Comparison of ENCODE assay signal across 23 cellular contexts in the genomic region with DNA sequence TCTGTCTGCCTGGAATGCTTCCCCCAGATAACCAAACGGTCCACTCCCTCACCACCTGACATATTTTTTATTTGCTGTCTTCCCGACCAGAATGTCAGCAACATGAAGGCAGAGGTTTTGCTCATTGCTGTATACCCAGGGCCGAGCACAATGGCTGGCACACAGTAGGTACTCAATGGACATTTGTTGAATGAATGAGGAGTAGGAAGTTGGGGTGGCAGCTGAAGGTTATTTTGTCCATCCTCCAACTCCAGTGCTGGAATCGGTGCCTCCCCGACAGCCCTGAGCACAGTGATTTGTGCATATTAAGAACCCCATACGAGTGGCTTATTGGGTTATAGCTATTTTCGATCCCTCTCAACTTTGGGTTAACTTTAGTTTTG. TPM values are rescaled to one million over a fixed set of nuclear protein-coding genes. Genes with fewer than 3 reads are reported as not detected.
DNase-seq lines count a peak whose midpoint lies in the region; ATAC-seq and TF ChIP-seq lines count a peak whose summit lies in the region.
"Had no signal": no experiment of that assay in that cellular context is flagged by ENCODE, and none has a peak within 500 bp of the region (broad histone marks: within the 10 kb centered on the region; RNA-seq: fewer than 3 reads in every experiment).

No MANE protein-coding gene starts in this region.

- intact Hi-C loops in HCT116 (cut with micrococcal nuclease) = no loop called here
- intact Hi-C loops in dorsolateral prefrontal cortex (cut with DNase I) = loop anchor here (5.0 to 10.0 kb wide), 2 partner anchors 107 to 175 kb away; a partner anchor contains a TSS

- WGBS in ectodermal cell, 2 experiments = 85 to 88% methylated on average over 7 of the region's 7 CpGs

- no peak for TF ChIP-seq CTCF in HCT116 (IDR thresholded peaks at IDR 0.05 in 2 of 3, conservative IDR thresholded peaks at IDR 0.05 in 1 of 3; ENCODE audit: borderline replicate concordance in 1 of 3, insufficient read depth in 1 of 3, low read depth in 2 of 3, low read length in 2 of 3)
- TF ChIP-seq CTCF in nephron progenitor cell (IDR thresholded peaks at IDR 0.05) = no peak
- TF ChIP-seq CTCF in dorsolateral prefrontal cortex (IDR thresholded peaks at IDR 0.05 in 54 of 56, conservative IDR thresholded peaks at IDR 0.05 in 2 of 56; ENCODE audit: low read depth in 1 of 56, partially characterized antibody in 56 of 56) = no peak

- H3K9me3 ChIP-seq in BLaER1 (no peaks in the 10 kb centered on the region), HCT116 (ENCODE audit: control insufficient read depth in 1 of 2, insufficient read depth in 1 of 2, low read depth in 1 of 2, low read length in 2 of 2) (no peaks in the 10 kb centered on the region), ectodermal cell (ENCODE audit: control insufficient read depth, low read length) (no peaks in the 10 kb centered on the region)
- H3K9me3 ChIP-seq: prostate gland, thoracic aorta had no signal

- H3K4me1 Mint-ChIP-seq in nephron progenitor cell = peaks cover 39% of the 10 kb centered on the region

- no peaks in the 10 kb centered on the region for H3K9me2 ChIP-seq in HCT116 (ENCODE audit: insufficient read depth)

- H3K4me2 ChIP-seq in BLaER1 (peak overlapping the region; percentile 100), HCT116 (ENCODE audit: low read length) (peak overlapping the region; percentile 99)

- RAD21 ChIA-PET in HCT116 (lab: Charles Lee; ENCODE audit: low non-redundant PET in 1 of 2, low total read pairs in 2 of 2, uncharacterized antibody in 2 of 2, unreplicated experiment in 2 of 2) = interaction anchor here in 1 of 2 experiments (1.0 kb wide), 1 partner anchor 92 kb away, joined by 3 read pairs; a partner anchor contains a TSS

- no peaks in the 10 kb centered on the region for H3K9me3 Mint-ChIP-seq in nephron progenitor cell
- H3K9me3 Mint-ChIP-seq: activated naive CD4-positive, alpha-beta T cell treated with anti-CD3 and anti-CD28 coated beads, Interleukin-2, amount 50 U/mL, for 24 hours; activated T-cell treated with anti-CD3 and anti-CD28 coated beads, Interleukin-2, amount 50 U/mL, for 72 hours; CD8-positive, alpha-beta T cell had no signal

- H3K27ac ChIP-seq in BLaER1 = no peak overlapping the region
- no peak overlapping the region for H3K27ac ChIP-seq in HCT116 (ENCODE audit: low read depth, low read length)
- H3K27ac ChIP-seq in ectodermal cell (ENCODE audit: insufficient read depth, low read depth, low read length, poor library complexity, severe bottlenecking) = no peak overlapping the region
- no peak overlapping the region for H3K27ac ChIP-seq in dorsolateral prefrontal cortex
- H3K27ac ChIP-seq: RWPE1, skin epidermis, thoracic aorta had no signal

- no peaks in the 10 kb centered on the region for H4K20me1 ChIP-seq in BLaER1
- H4K20me1 ChIP-seq in HCT116 (ENCODE audit: insufficient read depth) = no peaks in the 10 kb centered on the region

- BruUV-seq in HCT116 (replicated peaks; lab: Mats Ljungman, UMichigan) = no TSS peak

- H3K27me3 ChIP-seq in BLaER1 (no peaks in the 10 kb centered on the region), HCT116 (ENCODE audit: insufficient read depth, low read length) (no peaks in the 10 kb centered on the region; the same call in 1 of the 2 replicates), ectodermal cell (ENCODE audit: control insufficient read depth, insufficient read depth, low read length, poor library complexity, severe bottlenecking) (no peaks in the 10 kb centered on the region), dorsolateral prefrontal cortex (peaks cover 0 to 17% (median 0%) of the 10 kb centered on the region in 45 donors)

- H3K27me3 Mint-ChIP-seq in nephron progenitor cell (ENCODE audit: low read depth, poor library complexity) = no peaks in the 10 kb centered on the region

- H3K9ac ChIP-seq in BLaER1 = no peak overlapping the region; the same call in 1 of the 2 replicates
- H3K9ac ChIP-seq in HCT116 (ENCODE audit: low read length) = no peak overlapping the region

- H3K36me3 Mint-ChIP-seq in nephron progenitor cell (ENCODE audit: low read depth) = no peaks in the 10 kb centered on the region
- H3K36me3 Mint-ChIP-seq: activated naive CD4-positive, alpha-beta T cell treated with anti-CD3 and anti-CD28 coated beads, Interleukin-2, amount 50 U/mL, for 24 hours; CD8-positive, alpha-beta T cell had no signal

- ATAC-seq in HCT116 = no peak
- ATAC-seq: activated T-cell treated with anti-CD3 and anti-CD28 coated beads, Interleukin-2, amount 50 U/mL, for 72 hours; CD8-positive, alpha-beta T cell had no signal

- CTCF ChIA-PET in HCT116 (lab: Charles Lee) = interaction anchor here (0.8 to 3.7 kb wide), 6 partner anchors 8 to 171 kb away, joined by 3 to 20 read pairs (median 6); a partner anchor contains a TSS

- peaks cover 71% of the 10 kb centered on the region for H3K4me1 ChIP-seq in BLaER1
- H3K4me1 ChIP-seq in HCT116 (ENCODE audit: control insufficient read depth in 1 of 2, insufficient read depth in 2 of 2, low read length in 2 of 2) = peaks cover 15 to 20% of the 10 kb centered on the region in 2 experiments; a peak in 3 of 4 replicates
- peaks cover 20% of the 10 kb centered on the region for H3K4me1 ChIP-seq in ectodermal cell (ENCODE audit: control insufficient read depth, insufficient read depth, low read length)

- H3K79me2 ChIP-seq in HCT116 (ENCODE audit: insufficient read depth, low read length) = no peaks in the 10 kb centered on the region

- TF ChIP-seq RAD21 in HCT116 (IDR thresholded peaks at IDR 0.05; ENCODE audit: low read depth) = no peak

- H3K4me3 ChIP-seq in BLaER1 = peak overlapping the region; percentile 75; the same call in 1 of the 2 replicates
- H3K4me3 ChIP-seq in HCT116 (replicated peaks in 1 of 2; ENCODE audit: low read depth in 1 of 2, low read length in 2 of 2) = no peak overlapping the region
- peak overlapping the region; percentile 59 for H3K4me3 ChIP-seq in ectodermal cell (ENCODE audit: insufficient read depth, low read depth, low read length)
- no peak overlapping the region for H3K4me3 ChIP-seq in dorsolateral prefrontal cortex

- H3K36me3 ChIP-seq in BLaER1 (no peaks in the 10 kb centered on the region), HCT116 (ENCODE audit: control insufficient read depth in 1 of 2, insufficient read depth in 2 of 2, low read length in 2 of 2) (no peaks in the 10 kb centered on the region), ectodermal cell (ENCODE audit: control insufficient read depth, insufficient read depth, low read length) (no peaks in the 10 kb centered on the region)
- H3K36me3 ChIP-seq: prostate gland, thoracic aorta had no signal

- no peak overlapping the region for H3K27ac Mint-ChIP-seq in nephron progenitor cell
- H3K27ac Mint-ChIP-seq: activated naive CD4-positive, alpha-beta T cell treated with anti-CD3 and anti-CD28 coated beads, Interleukin-2, amount 50 U/mL, for 24 hours; activated T-cell treated with anti-CD3 and anti-CD28 coated beads, Interleukin-2, amount 50 U/mL, for 72 hours; CD8-positive, alpha-beta T cell had no signal

- no peak for TF ChIP-seq POLR2A in HCT116 (IDR thresholded peaks at IDR 0.05; ENCODE audit: borderline replicate concordance, extremely low read depth, insufficient read depth, insufficient read length)

- peak overlapping the region; percentile 82 for H3K4me3 Mint-ChIP-seq in nephron progenitor cell
- H3K4me3 Mint-ChIP-seq: CD8-positive, alpha-beta T cell had no signal

- DNase-seq in HCT116 (ENCODE audit: low read depth, low spot score) = no peak
- DNase-seq in nephron progenitor cell = no peak
- no peak for DNase-seq in NCI-H1694 (lab: John Stamatoyannopoulos, UW)
- DNase-seq in NCI-H345 (lab: John Stamatoyannopoulos, UW) = no peak
- no peak for DNase-seq in COLO829 (ENCODE audit: low spot score)
- no peak for DNase-seq in dorsolateral prefrontal cortex
- DNase-seq: activated CD4-positive, alpha-beta T cell treated with anti-CD3 and anti-CD28 coated beads for 1 hour; activated T-cell treated with anti-CD3 and anti-CD28 coated beads, Interleukin-2, amount 50 U/mL, for 72 hours; DMS79; NCI-H1092; NCI-H510A; stimulated activated naive CD4-positive, alpha-beta T cell had no signal

- POLR2A ChIA-PET in HCT116 (lab: Charles Lee) = interaction anchor here (0.7 to 1.3 kb wide), 2 partner anchors 11 to 221 kb away, joined by 3 to 5 read pairs; no protein-coding TSS in a partner anchor

- no peak overlapping the region for H2AFZ ChIP-seq in HCT116 (ENCODE audit: low read depth, low read length, poor library complexity, severe bottlenecking)

TF ChIP-seq in HCT116, 20 proteins besides CTCF, POLR2A, EP300 and RAD21:
- TF ChIP-seq EGR1 (IDR thresholded peaks at IDR 0.05; ENCODE audit: low read depth) = no peak
- TF ChIP-seq SRF (IDR thresholded peaks at IDR 0.05; ENCODE audit: low read depth) = no peak
- TF ChIP-seq ELF1 (IDR thresholded peaks at IDR 0.05; ENCODE audit: borderline replicate concordance, low read depth) = no peak
- no peak for TF ChIP-seq CBX3 (IDR thresholded peaks at IDR 0.05; ENCODE audit: low read depth)

RNA-seq across cellular contexts. Expression of a gene that starts 10.3 kb away (rescaled TPM):
- not detected for total RNA-seq in HCT116 (2021; ENCODE audit: unreplicated experiment)
- polyA plus RNA-seq in HCT116 (2012) = not detected in 2 replicates
- polyA plus RNA-seq in ectodermal cell (2013, experiment 1 of 4) = 2.5 TPM
- 2.8 TPM for polyA plus RNA-seq in ectodermal cell (2013, experiment 2 of 4)
- 1.5 TPM for polyA plus RNA-seq in ectodermal cell (2013, experiment 3 of 4)
- polyA plus RNA-seq in ectodermal cell (2013, experiment 4 of 4) = 2.6 TPM
- 10 to 100 TPM in 24 of 120 experiments, 1 to 10 TPM in 96; 4.0 to 19.1 (median 8.0) TPM for total RNA-seq in dorsolateral prefrontal cortex
- total RNA-seq: activated T-cell treated with anti-CD3 and anti-CD28 coated beads, Interleukin-2, amount 50 U/mL, for 72 hours; CD8-positive, alpha-beta T cell had no signal
- polyA plus RNA-seq: keratinocyte had no signal

RNA-seq across cellular contexts. Expression of a gene that starts 10.4 kb away (rescaled TPM):
- total RNA-seq in HCT116 (2021; ENCODE audit: unreplicated experiment) (not detected), dorsolateral prefrontal cortex (10 to 100 TPM in 3 of 120 experiments, 1 to 10 TPM in 117; 2.6 to 11.1 (median 5.7) TPM)
- polyA plus RNA-seq in HCT116 (2012) = 0.03 and 0.12 TPM in 2 replicates
- polyA plus RNA-seq in ectodermal cell (2013, experiment 1 of 4) = 0.70 TPM
- 0.92 TPM for polyA plus RNA-seq in ectodermal cell (2013, experiment 2 of 4)
- 0.75 TPM for polyA plus RNA-seq in ectodermal cell (2013, experiment 3 of 4)
- 0.36 TPM for polyA plus RNA-seq in ectodermal cell (2013, experiment 4 of 4)
- total RNA-seq: activated T-cell treated with anti-CD3 and anti-CD28 coated beads, Interleukin-2, amount 50 U/mL, for 72 hours; CD8-positive, alpha-beta T cell; LHCN-M2; myocyte; thoracic aorta had no signal
- polyA plus RNA-seq: keratinocyte had no signal

RNA-seq across cellular contexts. Expression of a gene that starts 14.6 kb away (rescaled TPM):
- total RNA-seq in HCT116 (2021; ENCODE audit: unreplicated experiment) (not detected), dorsolateral prefrontal cortex (1 to 10 TPM in 59 of 120 experiments, under 1 TPM in 50, not detected in 11; 0.29 to 3.8 (median 1.0) TPM)
- polyA plus RNA-seq in HCT116 (2012) = not detected in 2 replicates
- 0.31 TPM for polyA plus RNA-seq in ectodermal cell (2013, experiment 1 of 4)
- 0.14 TPM for polyA plus RNA-seq in ectodermal cell (2013, experiment 2 of 4)
- 0.64 TPM for polyA plus RNA-seq in ectodermal cell (2013, experiment 3 of 4)
- 0.28 TPM for polyA plus RNA-seq in ectodermal cell (2013, experiment 4 of 4)
- total RNA-seq: activated T-cell treated with anti-CD3 and anti-CD28 coated beads, Interleukin-2, amount 50 U/mL, for 72 hours; CD8-positive, alpha-beta T cell; LHCN-M2 had no signal
- polyA plus RNA-seq: keratinocyte had no signal

RNA-seq across cellular contexts. Expression of a gene that starts 40.8 kb away (rescaled TPM):
- total RNA-seq in HCT116 (2021; ENCODE audit: unreplicated experiment) (0.34 TPM), dorsolateral prefrontal cortex (1 to 10 TPM in 27 of 120 experiments, under 1 TPM in 76, not detected in 17; 0.16 to 4.8 (median 0.64) TPM)
- 0.12 and 0.13 TPM in 2 replicates for polyA plus RNA-seq in HCT116 (2012)
- polyA plus RNA-seq in ectodermal cell (2013, experiment 1 of 4) = 0.17 TPM
- polyA plus RNA-seq in ectodermal cell (2013, experiment 2 of 4) = 0.23 TPM
- 0.11 TPM for polyA plus RNA-seq in ectodermal cell (2013, experiment 3 of 4)
- polyA plus RNA-seq in ectodermal cell (2013, experiment 4 of 4) = 0.20 TPM
- total RNA-seq: CD8-positive, alpha-beta T cell; thoracic aorta had no signal

Comparison
In these comparisons a context has a peak if more than half of its experiments do, and no peak if none do; other contexts are left out.
1. H3K4me3 ChIP-seq: peak in BLaER1 (single experiment) and ectodermal cell (single experiment); none in HCT116 (0 of 2) and dorsolateral prefrontal cortex (0 of 59).